2 cellular contexts compared by ENCODE assay signal in genomic region chr2:198717451-198717850, GRCh38.
TF ChIP-seq lines count a peak whose summit lies in the region.

No MANE protein-coding gene starts in this region.

TF ChIP-seq in HCT116, 20 proteins besides CTCF, POLR2A, EP300 and RAD21 (continued from another document):
- TF ChIP-seq, protein P1, sequence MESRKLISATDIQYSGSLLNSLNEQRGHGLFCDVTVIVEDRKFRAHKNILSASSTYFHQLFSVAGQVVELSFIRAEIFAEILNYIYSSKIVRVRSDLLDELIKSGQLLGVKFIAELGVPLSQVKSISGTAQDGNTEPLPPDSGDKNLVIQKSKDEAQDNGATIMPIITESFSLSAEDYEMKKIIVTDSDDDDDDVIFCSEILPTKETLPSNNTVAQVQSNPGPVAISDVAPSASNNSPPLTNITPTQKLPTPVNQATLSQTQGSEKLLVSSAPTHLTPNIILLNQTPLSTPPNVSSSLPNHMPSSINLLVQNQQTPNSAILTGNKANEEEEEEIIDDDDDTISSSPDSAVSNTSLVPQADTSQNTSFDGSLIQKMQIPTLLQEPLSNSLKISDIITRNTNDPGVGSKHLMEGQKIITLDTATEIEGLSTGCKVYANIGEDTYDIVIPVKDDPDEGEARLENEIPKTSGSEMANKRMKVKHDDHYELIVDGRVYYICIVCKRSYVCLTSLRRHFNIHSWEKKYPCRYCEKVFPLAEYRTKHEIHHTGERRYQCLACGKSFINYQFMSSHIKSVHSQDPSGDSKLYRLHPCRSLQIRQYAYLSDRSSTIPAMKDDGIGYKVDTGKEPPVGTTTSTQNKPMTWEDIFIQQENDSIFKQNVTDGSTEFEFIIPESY (IDR thresholded peaks at IDR 0.05; ENCODE audit: extremely low read depth, insufficient replicate concordance, low read length), result no peak
- no peak for TF ChIP-seq POLR2AphosphoS5 (IDR thresholded peaks at IDR 0.05; ENCODE audit: low read depth, low read length)
- TF ChIP-seq SIN3A (IDR thresholded peaks at IDR 0.05; ENCODE audit: low read depth), result no peak
- no peak for TF ChIP-seq JUND (IDR thresholded peaks at IDR 0.05)
- no peak for TF ChIP-seq SRF (IDR thresholded peaks at IDR 0.05; ENCODE audit: low read depth)
- TF ChIP-seq, protein P2, sequence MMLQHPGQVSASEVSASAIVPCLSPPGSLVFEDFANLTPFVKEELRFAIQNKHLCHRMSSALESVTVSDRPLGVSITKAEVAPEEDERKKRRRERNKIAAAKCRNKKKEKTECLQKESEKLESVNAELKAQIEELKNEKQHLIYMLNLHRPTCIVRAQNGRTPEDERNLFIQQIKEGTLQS (IDR thresholded peaks at IDR 0.05), result no peak
- TF ChIP-seq TCF7L2 (IDR thresholded peaks at IDR 0.05; ENCODE audit: borderline replicate concordance, extremely low read depth, insufficient read depth, insufficient read length), result no peak
- TF ChIP-seq CEBPB (IDR thresholded peaks at IDR 0.05; ENCODE audit: low read depth), result no peak

TF ChIP-seq in GM12878, 131 proteins besides CTCF, POLR2A, EP300 and RAD21 (continued from another document):
- TF ChIP-seq, protein P3, sequence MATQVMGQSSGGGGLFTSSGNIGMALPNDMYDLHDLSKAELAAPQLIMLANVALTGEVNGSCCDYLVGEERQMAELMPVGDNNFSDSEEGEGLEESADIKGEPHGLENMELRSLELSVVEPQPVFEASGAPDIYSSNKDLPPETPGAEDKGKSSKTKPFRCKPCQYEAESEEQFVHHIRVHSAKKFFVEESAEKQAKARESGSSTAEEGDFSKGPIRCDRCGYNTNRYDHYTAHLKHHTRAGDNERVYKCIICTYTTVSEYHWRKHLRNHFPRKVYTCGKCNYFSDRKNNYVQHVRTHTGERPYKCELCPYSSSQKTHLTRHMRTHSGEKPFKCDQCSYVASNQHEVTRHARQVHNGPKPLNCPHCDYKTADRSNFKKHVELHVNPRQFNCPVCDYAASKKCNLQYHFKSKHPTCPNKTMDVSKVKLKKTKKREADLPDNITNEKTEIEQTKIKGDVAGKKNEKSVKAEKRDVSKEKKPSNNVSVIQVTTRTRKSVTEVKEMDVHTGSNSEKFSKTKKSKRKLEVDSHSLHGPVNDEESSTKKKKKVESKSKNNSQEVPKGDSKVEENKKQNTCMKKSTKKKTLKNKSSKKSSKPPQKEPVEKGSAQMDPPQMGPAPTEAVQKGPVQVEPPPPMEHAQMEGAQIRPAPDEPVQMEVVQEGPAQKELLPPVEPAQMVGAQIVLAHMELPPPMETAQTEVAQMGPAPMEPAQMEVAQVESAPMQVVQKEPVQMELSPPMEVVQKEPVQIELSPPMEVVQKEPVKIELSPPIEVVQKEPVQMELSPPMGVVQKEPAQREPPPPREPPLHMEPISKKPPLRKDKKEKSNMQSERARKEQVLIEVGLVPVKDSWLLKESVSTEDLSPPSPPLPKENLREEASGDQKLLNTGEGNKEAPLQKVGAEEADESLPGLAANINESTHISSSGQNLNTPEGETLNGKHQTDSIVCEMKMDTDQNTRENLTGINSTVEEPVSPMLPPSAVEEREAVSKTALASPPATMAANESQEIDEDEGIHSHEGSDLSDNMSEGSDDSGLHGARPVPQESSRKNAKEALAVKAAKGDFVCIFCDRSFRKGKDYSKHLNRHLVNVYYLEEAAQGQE (IDR thresholded peaks at IDR 0.05; ENCODE audit: low read depth, low read length), result no peak
- TF ChIP-seq SIN3A (IDR thresholded peaks at IDR 0.05; ENCODE audit: low read depth, low read length), result no peak
TF ChIP-seq in GM12878: peak in this region for 0.
